In genomic region chr3:119643094-119643493, GRCh38 we compare ENCODE assay signal across 14 cellular contexts. TPM values are rescaled to one million over a fixed set of nuclear protein-coding genes. Genes with fewer than 3 reads are reported as not detected.
DNase-seq lines count a peak whose midpoint lies in the region; ATAC-seq and TF ChIP-seq lines count a peak whose summit lies in the region.
"Had no signal": no experiment of that assay in that cellular context is flagged by ENCODE, and none has a peak within 500 bp of the region (broad histone marks: within the 10 kb centered on the region; RNA-seq: fewer than 3 reads in every experiment).

No MANE protein-coding gene starts in this region.

- H3K9me3 ChIP-seq in esophagus squamous epithelium (no peaks in the 10 kb centered on the region), osteoblast (ENCODE audit: low read depth, low read length) (no peaks in the 10 kb centered on the region)

- H3K4me2 ChIP-seq in osteoblast (ENCODE audit: insufficient read depth, low read length) = peak overlapping the region; percentile 41

- peak; percentile 26 for DNase-seq in DMS 273 (lab: John Stamatoyannopoulos, UW; ENCODE audit: unreplicated experiment)
- DNase-seq in DMS 273 treated with DMSO at 0.1 percent for 48 hours (lab: John Stamatoyannopoulos, UW) = no peak
- peak; percentile 31 for DNase-seq in M059J (ENCODE audit: low read depth)
- DNase-seq in esophagus squamous epithelium (lab: John Stamatoyannopoulos, UW) = no peak
- DNase-seq in osteoblast (ENCODE audit: insufficient read length, low spot score, missing footprints) = no peak
- DNase-seq in NOMO-1 treated with dmso at 0.1 percent for 144 hours (lab: John Stamatoyannopoulos, UW; ENCODE audit: unreplicated experiment) = no peak
- no peak for DNase-seq in natural killer cell treated with Interleukin-12 subunit alpha and Interleukin-12 subunit beta and Interleukin-15 and Interleukin-18, amount 100 ng/mL, for 72 hours (ENCODE audit: low spot score)
- DNase-seq in NCI-H1694 (lab: John Stamatoyannopoulos, UW) = no peak
- DNase-seq: foreskin melanocyte, GOT3, NCI-H1694 treated with DMSO at 0.1 percent for 48 hours had no signal

- H3K4me3 ChIP-seq in esophagus squamous epithelium = no peak overlapping the region
- H3K4me3 ChIP-seq in osteoblast (ENCODE audit: insufficient read depth, low read length) = no peak overlapping the region

- H3K4me1 ChIP-seq in esophagus squamous epithelium = peaks cover 4 to 31% (median 22%) of the 10 kb centered on the region in 3 donors
- H3K4me1 ChIP-seq in osteoblast (ENCODE audit: insufficient read depth, low read length) = peaks cover 47% of the 10 kb centered on the region

- H3K27ac Mint-ChIP-seq in natural killer cell treated with Interleukin-12 subunit alpha and Interleukin-12 subunit beta and Interleukin-15 and Interleukin-18, amount 100 ng/mL, for 72 hours = no peak overlapping the region

- H3K79me2 ChIP-seq in osteoblast (ENCODE audit: insufficient read depth, low read length) = no peaks in the 10 kb centered on the region
- H3K79me2 ChIP-seq: parathyroid adenoma had no signal

- H3K9me3 Mint-ChIP-seq in natural killer cell treated with Interleukin-12 subunit alpha and Interleukin-12 subunit beta and Interleukin-15 and Interleukin-18, amount 100 ng/mL, for 72 hours = peaks cover 4% of the 10 kb centered on the region

- H3K4me1 Mint-ChIP-seq in natural killer cell treated with Interleukin-12 subunit alpha and Interleukin-12 subunit beta and Interleukin-15 and Interleukin-18, amount 100 ng/mL, for 72 hours (ENCODE audit: low read depth in 2 of 2) = peaks cover 14 to 23% of the 10 kb centered on the region in 2 donors

- intact Hi-C loops in esophagus squamous epithelium (cut with DNase I) = no loop called here

- peaks cover 10% of the 10 kb centered on the region for H3K36me3 Mint-ChIP-seq in natural killer cell treated with Interleukin-12 subunit alpha and Interleukin-12 subunit beta and Interleukin-15 and Interleukin-18, amount 100 ng/mL, for 72 hours

- peak overlapping the region in 3 of 4 donors; percentile 9 to 39 (median 17) for H3K27ac ChIP-seq in esophagus squamous epithelium
- peak overlapping the region; percentile 83 for H3K27ac ChIP-seq in osteoblast (ENCODE audit: low read depth, low read length)
- H3K27ac ChIP-seq: 22Rv1 had no signal

- TF ChIP-seq POLR2A in esophagus squamous epithelium (IDR thresholded peaks at IDR 0.05) = no peak

- TF ChIP-seq CTCF in esophagus squamous epithelium (IDR thresholded peaks at IDR 0.05) = no peak
- TF ChIP-seq CTCF in osteoblast (IDR thresholded peaks at IDR 0.05; ENCODE audit: extremely low read depth, low read depth, low read length) = no peak

- WGBS in esophagus squamous epithelium, 2 donors = 41 to 60% methylated on average over 2 of the region's 2 CpGs

- H3K4me3 Mint-ChIP-seq in natural killer cell treated with Interleukin-12 subunit alpha and Interleukin-12 subunit beta and Interleukin-15 and Interleukin-18, amount 100 ng/mL, for 72 hours = no peak overlapping the region

- H3K27me3 ChIP-seq in esophagus squamous epithelium (no peaks in the 10 kb centered on the region), osteoblast (ENCODE audit: insufficient read depth, low read length) (no peaks in the 10 kb centered on the region)

- H4K20me1 ChIP-seq in osteoblast (ENCODE audit: insufficient read depth, low read length) = no peaks in the 10 kb centered on the region

- H3K36me3 ChIP-seq in esophagus squamous epithelium (no peaks in the 10 kb centered on the region), osteoblast (ENCODE audit: insufficient read depth, low read length) (no peaks in the 10 kb centered on the region)

- no peak for ATAC-seq in natural killer cell treated with Interleukin-12 subunit alpha and Interleukin-12 subunit beta and Interleukin-15 and Interleukin-18, amount 100 ng/mL, for 72 hours

- no peaks in the 10 kb centered on the region for H3K27me3 Mint-ChIP-seq in natural killer cell treated with Interleukin-12 subunit alpha and Interleukin-12 subunit beta and Interleukin-15 and Interleukin-18, amount 100 ng/mL, for 72 hours

- no peak overlapping the region for H2AFZ ChIP-seq in osteoblast (ENCODE audit: low read length)

RNA-seq across cellular contexts. Expression of gene POPDC2, which starts 17.3 kb away (rescaled TPM):
- 0.12 TPM in 1 of 2 replicates, not detected in the other for total RNA-seq in M059J (2014; rRNA removed; shearing (Covaris generic))
- 1 to 10 TPM in 1 of 4 donors, under 1 TPM in 2, not detected in 1; 0.18 to 3.8 (median 0.91) TPM for total RNA-seq in esophagus squamous epithelium
- total RNA-seq in osteoblast = 1.1 and 1.8 TPM in 2 replicates
- 1 to 10 TPM; 3.6 to 4.1 TPM for total RNA-seq in natural killer cell treated with Interleukin-12 subunit alpha and Interleukin-12 subunit beta and Interleukin-15 and Interleukin-18, amount 100 ng/mL, for 72 hours

RNA-seq across cellular contexts. Expression of gene COX17, which starts 34.1 kb away (rescaled TPM):
- 64.5 and 103 TPM in 2 replicates for total RNA-seq in M059J (2014; rRNA removed; shearing (Covaris generic))
- 10 to 100 TPM; 10.8 to 33.9 (median 24.6) TPM for total RNA-seq in esophagus squamous epithelium
- 8.0 and 13.3 TPM in 2 replicates for total RNA-seq in osteoblast
- total RNA-seq in natural killer cell treated with Interleukin-12 subunit alpha and Interleukin-12 subunit beta and Interleukin-15 and Interleukin-18, amount 100 ng/mL, for 72 hours = 10 to 100 TPM; 98.7 to 99.9 TPM

RNA-seq across cellular contexts. Expression of gene PLA1A, which starts 45.4 kb away (rescaled TPM):
- total RNA-seq in M059J (2014; rRNA removed; shearing (Covaris generic)) = not detected in 2 replicates
- total RNA-seq in esophagus squamous epithelium (1 to 10 TPM in 1 of 4 donors, under 1 TPM in 2, not detected in 1; 0.41 to 1.5 (median 0.79) TPM), osteoblast (under 0.01 and 0.36 TPM in 2 replicates)
- total RNA-seq in natural killer cell treated with Interleukin-12 subunit alpha and Interleukin-12 subunit beta and Interleukin-15 and Interleukin-18, amount 100 ng/mL, for 72 hours = under 1 TPM in 1 of 2 donors, not detected in 1; 0.19 TPM
- total RNA-seq: T-helper 2 cell treated with Interferon-gamma antibody and Interleukin-4, amounts not matched to agents 100 ng/mL and 5 ng/mL, for 36 hours had no signal

RNA-seq across cellular contexts. Expression of gene CFAP91, which starts 59.7 kb away (rescaled TPM):
- total RNA-seq in M059J (2014; rRNA removed; shearing (Covaris generic)) = 1.6 and 3.3 TPM in 2 replicates
- total RNA-seq in esophagus squamous epithelium (1 to 10 TPM in 2 of 4 donors, under 1 TPM in 1, not detected in 1; 0.68 to 2.7 (median 1.5) TPM), osteoblast (0.36 and 0.59 TPM in 2 replicates)
- total RNA-seq in natural killer cell treated with Interleukin-12 subunit alpha and Interleukin-12 subunit beta and Interleukin-15 and Interleukin-18, amount 100 ng/mL, for 72 hours = not detected
- total RNA-seq: T-helper 2 cell treated with Interferon-gamma antibody and Interleukin-4, amounts not matched to agents 100 ng/mL and 5 ng/mL, for 36 hours had no signal

Comparison
In these comparisons a context has a peak if more than half of its experiments do, and no peak if none do; other contexts are left out.
1. DNase-seq: peak in DMS 273 (single experiment) and M059J (single experiment); none in DMS 273 treated with DMSO at 0.1 percent for 48 hours (single experiment), esophagus squamous epithelium (single experiment), osteoblast (single experiment), NOMO-1 treated with dmso at 0.1 percent for 144 hours (single experiment), natural killer cell treated with Interleukin-12 subunit alpha and Interleukin-12 subunit beta and Interleukin-15 and Interleukin-18, amount 100 ng/mL, for 72 hours (single experiment) and NCI-H1694 (single experiment).